In genomic region chr4:40587826-40588225, GRCh38 we compare ENCODE assay signal across 13 cellular contexts. TPM values are rescaled to one million over a fixed set of nuclear protein-coding genes. Genes with fewer than 3 reads are reported as not detected.
DNase-seq lines count a peak whose midpoint lies in the region; ATAC-seq and TF ChIP-seq lines count a peak whose summit lies in the region.
"Had no signal": no experiment of that assay in that cellular context is flagged by ENCODE, and none has a peak within 500 bp of the region (broad histone marks: within the 10 kb centered on the region; RNA-seq: fewer than 3 reads in every experiment).

No MANE protein-coding gene starts in this region.

- intact Hi-C loops in left ventricle myocardium superior (cut with micrococcal nuclease) (no loop called here), cardiac septum (cut with DNase I) (no loop called here), right lobe of liver (cut with DNase I) (no loop called here)

- in situ Hi-C loops in brain microvascular endothelial cell (cut with HindIII; ENCODE audit: low pct_ligation_motif_present, low sequenced_read_pairs): no loop called here

- peaks cover 0 to 6% (median 2%) of the 10 kb centered on the region in 4 donors for H3K4me1 Mint-ChIP-seq in naive thymus-derived CD8-positive, alpha-beta T cell

- WGBS in right lobe of liver (ENCODE audit: insufficient coverage, low coverage, low lambda C conversion rate, missing lambda C conversion rate): 22% methylated on average over 3 of the region's 3 CpGs

- TF ChIP-seq CTCF in brain microvascular endothelial cell (IDR thresholded peaks at IDR 0.05; ENCODE audit: low read depth, low read length, missing control alignments) (no peak), right lobe of liver (IDR thresholded peaks at IDR 0.05) (no peak)

- H3K27ac ChIP-seq in brain microvascular endothelial cell (no peak overlapping the region), right lobe of liver (peak overlapping the region; percentile 5 to 62 (median 6))

- ATAC-seq in left ventricle myocardium superior: peak; percentile 23
- ATAC-seq in right lobe of liver: peak; percentile 45 to 71 (median 69)
- no peak for ATAC-seq in naive thymus-derived CD8-positive, alpha-beta T cell
- no peak for ATAC-seq in HG03280 (IDR thresholded peaks at IDR 0.05; ENCODE audit: unreplicated experiment)

- no peaks in the 10 kb centered on the region for H3K9me3 ChIP-seq in right lobe of liver
- H3K9me3 ChIP-seq: heart right ventricle had no signal

- H3K4me3 ChIP-seq in brain microvascular endothelial cell (ENCODE audit: low read depth, low read length) (no peak overlapping the region), right lobe of liver (no peak overlapping the region)
- H3K4me3 ChIP-seq: heart right ventricle had no signal

- no peak overlapping the region for H3K27ac Mint-ChIP-seq in naive thymus-derived CD8-positive, alpha-beta T cell

- no peak overlapping the region for H3K4me3 Mint-ChIP-seq in naive thymus-derived CD8-positive, alpha-beta T cell
- H3K4me3 Mint-ChIP-seq: activated T-cell treated with anti-CD3 and anti-CD28 coated beads, Interleukin-2, amount 50 U/mL, for 24 hours had no signal

- POLR2A ChIA-PET in naive thymus-derived CD8-positive, alpha-beta T cell (lab: Charles Lee): no interaction called here

- DNase-seq in left ventricle myocardium superior: no peak
- no peak for DNase-seq in cardiac septum (ENCODE audit: low spot score)
- peak; percentile 19 for DNase-seq in brain microvascular endothelial cell
- peak; percentile 30 to 78 (median 67) for DNase-seq in right lobe of liver
- no peak for DNase-seq in naive thymus-derived CD8-positive, alpha-beta T cell
- no peak for DNase-seq in DMS79 (lab: John Stamatoyannopoulos, UW)
- DNase-seq in activated CD8-positive, alpha-beta memory T cell treated with anti-CD3 and anti-CD28 coated beads for 24 hours: no peak
- DNase-seq: activated T-cell treated with anti-CD3 and anti-CD28 coated beads, Interleukin-2, amount 50 U/mL, for 24 hours; heart right ventricle; NCI-H1694 treated with DMSO at 0.1 percent for 48 hours; stimulated activated CD4-positive, alpha-beta T cell treated with anti-CD3 and anti-CD28 coated beads, Interleukin-15, amount 100 ng/mL, for 24 hours had no signal

- peaks cover 5% of the 10 kb centered on the region for H3K27me3 ChIP-seq in brain microvascular endothelial cell (replicated peaks)
- H3K27me3 ChIP-seq in right lobe of liver: no peaks in the 10 kb centered on the region

- no peaks in the 10 kb centered on the region for H3K36me3 Mint-ChIP-seq in naive thymus-derived CD8-positive, alpha-beta T cell

- peaks cover 0 to 4% (median 0%) of the 10 kb centered on the region in 9 donors for H3K9me3 Mint-ChIP-seq in naive thymus-derived CD8-positive, alpha-beta T cell
- H3K9me3 Mint-ChIP-seq: activated T-cell treated with anti-CD3 and anti-CD28 coated beads, Interleukin-2, amount 50 U/mL, for 24 hours had no signal

- no peak for TF ChIP-seq POLR2A in right lobe of liver (IDR thresholded peaks at IDR 0.05)

- peaks cover 0 to 54% (median 15%) of the 10 kb centered on the region in 4 donors for H3K4me1 ChIP-seq in right lobe of liver

- H3K27me3 Mint-ChIP-seq in naive thymus-derived CD8-positive, alpha-beta T cell: peaks cover 0 to 6% (median 0%) of the 10 kb centered on the region in 5 donors

- no peaks in the 10 kb centered on the region for H3K36me3 ChIP-seq in brain microvascular endothelial cell (replicated peaks)
- H3K36me3 ChIP-seq in right lobe of liver: no peaks in the 10 kb centered on the region

RNA-seq across cellular contexts. Expression of gene RBM47, which starts 41.8 kb away (rescaled TPM):
- total RNA-seq in left ventricle myocardium superior (2.9 TPM), cardiac septum (3.3 TPM), right lobe of liver (10 to 100 TPM; 29.5 to 85.0 (median 51.1) TPM)
- total RNA-seq in naive thymus-derived CD8-positive, alpha-beta T cell: under 1 TPM; 0.49 to 0.88 TPM
- under 1 TPM in 2 of 3 donors, not detected in 1; 0.05 to 0.37 TPM for polyA plus RNA-seq in naive thymus-derived CD8-positive, alpha-beta T cell
- total RNA-seq: myocyte had no signal

Comparison
In these comparisons a context has a peak if more than half of its experiments do, and no peak if none do; other contexts are left out.
1. ATAC-seq: peak in left ventricle myocardium superior (single experiment) and right lobe of liver (4 of 4); none in naive thymus-derived CD8-positive, alpha-beta T cell (0 of 2) and HG03280 (single experiment).
2. DNase-seq: peak in brain microvascular endothelial cell (single experiment) and right lobe of liver (3 of 3); none in left ventricle myocardium superior (single experiment), cardiac septum (single experiment), naive thymus-derived CD8-positive, alpha-beta T cell (0 of 10), DMS79 (single experiment) and activated CD8-positive, alpha-beta memory T cell treated with anti-CD3 and anti-CD28 coated beads for 24 hours (single experiment).